In the genomic region with DNA sequence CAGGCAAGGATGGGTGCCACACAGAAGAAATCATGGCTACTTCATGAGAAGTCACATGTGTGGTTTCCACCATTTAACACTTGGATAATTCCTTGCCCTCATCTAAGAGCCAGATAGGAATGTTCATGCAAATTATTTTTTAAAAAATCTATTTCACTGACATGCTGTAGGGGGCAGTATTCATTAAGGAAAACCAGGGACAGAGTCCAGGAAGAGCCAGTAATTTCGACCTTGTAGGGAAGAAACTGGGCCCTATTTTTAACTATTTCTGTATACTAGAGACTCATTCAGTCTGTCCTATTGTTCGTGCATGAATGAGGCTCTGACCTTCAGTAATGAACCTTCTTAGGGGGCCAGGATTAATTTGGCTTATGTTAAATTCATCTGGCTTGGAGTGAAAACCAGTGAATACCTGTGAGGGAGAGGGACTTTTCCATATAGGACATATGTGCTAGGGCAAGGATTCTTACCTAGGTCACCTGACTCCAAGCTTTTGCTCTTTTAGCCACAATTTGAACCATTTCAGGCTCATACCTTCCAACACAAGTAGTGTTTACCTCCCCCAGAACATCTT, we compare ENCODE assay signal across 9 cellular contexts.
DNase-seq lines count a peak whose midpoint lies in the region; ATAC-seq, FAIRE-seq and TF ChIP-seq lines count a peak whose summit lies in the region.
"Had no signal": no experiment of that assay in that cellular context is flagged by ENCODE, and none has a peak within 500 bp of the region (broad histone marks: within the 10 kb centered on the region; RNA-seq: fewer than 3 reads in every experiment).

No MANE protein-coding gene starts in this region.

- H3K79me2 ChIP-seq in K562 (ENCODE audit: control insufficient read depth, insufficient read depth, low read length), result no peaks in the 10 kb centered on the region

- no peak overlapping the region for H3K4me3 ChIP-seq in K562
- H3K4me3 ChIP-seq: SK-N-MC had no signal

- no peak for TF ChIP-seq POLR2A in K562 (conservative IDR thresholded peaks at IDR 0.05)

- in situ Hi-C loops in K562 (cut with MboI), result loop anchor here (10.0 kb wide), 1 partner anchor 831 kb away; no protein-coding TSS in a partner anchor

- CTCF ChIA-PET in GM10248 (lab: Yijun Ruan, JAX) (interaction anchor here (0.8 to 6.3 kb wide), 7 partner anchors 17 to 352 kb away, joined by 3 to 66 read pairs (median 4); no protein-coding TSS in a partner anchor), K562 (lab: Yijun Ruan, JAX; ENCODE audit: low intra/inter-chr PET ratio) (interaction anchor here (0.6 to 2.1 kb wide), 6 partner anchors 9 to 704 kb away, joined by 3 to 26 read pairs (median 3); no protein-coding TSS in a partner anchor)

- H3K36me3 Mint-ChIP-seq in activated T-helper 1 cell treated with anti-CD3 and anti-CD28 coated beads, Interleukin-12 subunit alpha, Interleukin-12 subunit beta, Interleukin-2, Interleukin-4 antibody, amounts not matched to agents 30 ng/mL and 10 ng/mL and 1 ng/mL, durations not matched to agents 14 hours and 24 hours and 36 hours (ENCODE audit: low read depth), result no peaks in the 10 kb centered on the region

- ATAC-seq in K562, result peak; percentile 72
- ATAC-seq in GM19324 (IDR thresholded peaks at IDR 0.05; ENCODE audit: low FRiP score, unreplicated experiment), result no peak
- ATAC-seq in GM21619 (IDR thresholded peaks at IDR 0.05; ENCODE audit: unreplicated experiment), result no peak

- no peak for DNase-seq in GM10248 (ENCODE audit: extremely low spot score)
- DNase-seq in NCI-H1694 (lab: John Stamatoyannopoulos, UW), result peak; percentile 26
- peak; percentile 31 to 61 (median 39) for DNase-seq in K562 (ENCODE audit: extremely low read depth in 1 of 4, low spot score in 3 of 4)
- peak; percentile 60 for DNase-seq in kidney tubule cell (ENCODE audit: low spot score)
- DNase-seq in activated T-cell treated with anti-CD3 and anti-CD28 coated beads for 4 hours, result no peak
- no peak for DNase-seq in activated T-helper 1 cell treated with anti-CD3 and anti-CD28 coated beads, Interleukin-12 subunit alpha, Interleukin-12 subunit beta, Interleukin-2, Interleukin-4 antibody, amounts not matched to agents 30 ng/mL and 10 ng/mL and 1 ng/mL, durations not matched to agents 14 hours and 24 hours and 36 hours (ENCODE audit: low spot score)

- H3K9me3 ChIP-seq in K562 (replicated peaks; ENCODE audit: control insufficient read depth, insufficient read depth, low read depth, low read length), result no peaks in the 10 kb centered on the region

- no peaks in the 10 kb centered on the region for H3K4me1 ChIP-seq in K562 (replicated peaks in 1 of 2; ENCODE audit: control insufficient read depth in 2 of 2, insufficient read depth in 2 of 2, low read length in 2 of 2)

- POLR2A ChIA-PET in GM10248 (lab: Yijun Ruan, JAX) (no interaction called here), K562 (lab: Yijun Ruan, JAX) (no interaction called here)

- peak; percentile 61 to 74 for TF ChIP-seq RAD21 in K562 (CRISPR knock-in tag; conservative IDR thresholded peaks at IDR 0.05 in 1 of 2, IDR thresholded peaks at IDR 0.05 in 1 of 2)

- H3K27me3 Mint-ChIP-seq in activated T-helper 1 cell treated with anti-CD3 and anti-CD28 coated beads, Interleukin-12 subunit alpha, Interleukin-12 subunit beta, Interleukin-2, Interleukin-4 antibody, amounts not matched to agents 30 ng/mL and 10 ng/mL and 1 ng/mL, durations not matched to agents 14 hours and 24 hours and 36 hours (ENCODE audit: insufficient read depth), result no peaks in the 10 kb centered on the region

- peak; percentile 44 for FAIRE-seq in K562 (lab: Jason Lieb, UNC)

- H2AFZ ChIP-seq in K562 (ENCODE audit: low read depth, low read length), result no peak overlapping the region

- no peaks in the 10 kb centered on the region for H3K9me3 Mint-ChIP-seq in activated T-helper 1 cell treated with anti-CD3 and anti-CD28 coated beads, Interleukin-12 subunit alpha, Interleukin-12 subunit beta, Interleukin-2, Interleukin-4 antibody, amounts not matched to agents 30 ng/mL and 10 ng/mL and 1 ng/mL, durations not matched to agents 14 hours and 24 hours and 36 hours

- no TSS peak for BruUV-seq in K562 (replicated peaks; lab: Mats Ljungman, UMichigan)

- H3K9ac ChIP-seq in K562 (ENCODE audit: insufficient read depth in 1 of 2, low read depth in 2 of 2, low read length in 2 of 2), result no peak overlapping the region

- WGBS in K562 (ENCODE audit: insufficient coverage, low coverage, missing lambda C conversion rate), result 0% methylated on average over 2 of the region's 2 CpGs

- no peak for TF ChIP-seq EP300 in K562 (IDR thresholded peaks at IDR 0.05; ENCODE audit: low read length)

- peak; percentile 32 for TF ChIP-seq CTCF in GM10248 (IDR thresholded peaks at IDR 0.05; ENCODE audit: control extremely low read depth, extremely low read depth, low read depth, missing control alignments)
- TF ChIP-seq CTCF in K562 (IDR thresholded peaks at IDR 0.05 in 2 of 3, conservative IDR thresholded peaks at IDR 0.05 in 1 of 3; ENCODE audit: insufficient read depth in 2 of 3, low read depth in 1 of 3, low read length in 3 of 3), result peak; percentile 50 to 79 (median 59); a peak in 4 of 6 replicates

- no peaks in the 10 kb centered on the region for H4K20me1 ChIP-seq in K562 (replicated peaks; ENCODE audit: control insufficient read depth, insufficient read depth, low read length)

- H3K27ac Mint-ChIP-seq in activated T-helper 1 cell treated with anti-CD3 and anti-CD28 coated beads, Interleukin-12 subunit alpha, Interleukin-12 subunit beta, Interleukin-2, Interleukin-4 antibody, amounts not matched to agents 30 ng/mL and 10 ng/mL and 1 ng/mL, durations not matched to agents 14 hours and 24 hours and 36 hours, result no peak overlapping the region

- no peak overlapping the region for H3K27ac ChIP-seq in K562 (ENCODE audit: extremely low read depth, low read depth, low read length)
- H3K27ac ChIP-seq: SK-N-MC had no signal

- no peaks in the 10 kb centered on the region for H3K4me1 Mint-ChIP-seq in activated T-helper 1 cell treated with anti-CD3 and anti-CD28 coated beads, Interleukin-12 subunit alpha, Interleukin-12 subunit beta, Interleukin-2, Interleukin-4 antibody, amounts not matched to agents 30 ng/mL and 10 ng/mL and 1 ng/mL, durations not matched to agents 14 hours and 24 hours and 36 hours (ENCODE audit: low read depth)

- intact Hi-C loops in K562 (cut with micrococcal nuclease), result loop anchor here (1.0 to 10.0 kb wide), 3 partner anchors 161 to 432 kb away; no protein-coding TSS in a partner anchor
- intact Hi-C loops in activated T-helper 1 cell treated with anti-CD3 and anti-CD28 coated beads, Interleukin-12 subunit alpha, Interleukin-12 subunit beta, Interleukin-2, Interleukin-4 antibody, amounts not matched to agents 30 ng/mL and 10 ng/mL and 1 ng/mL, durations not matched to agents 14 hours and 24 hours and 36 hours (cut with micrococcal nuclease), result no loop called here

- peaks cover 3 to 5% of the 10 kb centered on the region in 2 experiments; a peak in 2 of 5 replicates for H3K27me3 ChIP-seq in K562 (ENCODE audit: control insufficient read depth in 2 of 2, insufficient read depth in 2 of 2, low read length in 2 of 2)

- no peak overlapping the region for H3K4me3 Mint-ChIP-seq in activated T-helper 1 cell treated with anti-CD3 and anti-CD28 coated beads, Interleukin-12 subunit alpha, Interleukin-12 subunit beta, Interleukin-2, Interleukin-4 antibody, amounts not matched to agents 30 ng/mL and 10 ng/mL and 1 ng/mL, durations not matched to agents 14 hours and 24 hours and 36 hours

- no peaks in the 10 kb centered on the region for H3K36me3 ChIP-seq in K562 (ENCODE audit: control insufficient read depth, insufficient read depth, low read length)

- H3K9me1 ChIP-seq in K562 (ENCODE audit: control insufficient read depth, insufficient read depth, low read length), result no peaks in the 10 kb centered on the region

- H3K4me2 ChIP-seq in K562 (ENCODE audit: insufficient read depth, low read length), result no peak overlapping the region

TF ChIP-seq in K562, 482 proteins besides CTCF, POLR2A, EP300 and RAD21 (continues in another document):
- TF ChIP-seq ZC3H4 (CRISPR knock-in tag; IDR thresholded peaks at IDR 0.05; ENCODE audit: borderline replicate concordance), result no peak
- TF ChIP-seq U2AF2 (optimal IDR thresholded peaks at IDR 0.05; ENCODE audit: low read depth, low read length), result no peak
- TF ChIP-seq POLR3G (IDR thresholded peaks at IDR 0.05; ENCODE audit: extremely low read depth, insufficient read length, insufficient replicate concordance), result no peak
- no peak for TF ChIP-seq SAFB (IDR thresholded peaks at IDR 0.05; ENCODE audit: borderline replicate concordance, low read depth, low read length)
- TF ChIP-seq ZNF384 (IDR thresholded peaks at IDR 0.05; ENCODE audit: low read depth, low read length), result no peak
- no peak for TF ChIP-seq MCM3 (IDR thresholded peaks at IDR 0.05)
- TF ChIP-seq, protein P1, sequence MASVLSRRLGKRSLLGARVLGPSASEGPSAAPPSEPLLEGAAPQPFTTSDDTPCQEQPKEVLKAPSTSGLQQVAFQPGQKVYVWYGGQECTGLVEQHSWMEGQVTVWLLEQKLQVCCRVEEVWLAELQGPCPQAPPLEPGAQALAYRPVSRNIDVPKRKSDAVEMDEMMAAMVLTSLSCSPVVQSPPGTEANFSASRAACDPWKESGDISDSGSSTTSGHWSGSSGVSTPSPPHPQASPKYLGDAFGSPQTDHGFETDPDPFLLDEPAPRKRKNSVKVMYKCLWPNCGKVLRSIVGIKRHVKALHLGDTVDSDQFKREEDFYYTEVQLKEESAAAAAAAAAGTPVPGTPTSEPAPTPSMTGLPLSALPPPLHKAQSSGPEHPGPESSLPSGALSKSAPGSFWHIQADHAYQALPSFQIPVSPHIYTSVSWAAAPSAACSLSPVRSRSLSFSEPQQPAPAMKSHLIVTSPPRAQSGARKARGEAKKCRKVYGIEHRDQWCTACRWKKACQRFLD (CRISPR knock-in tag; IDR thresholded peaks at IDR 0.05), result no peak
- TF ChIP-seq, protein P2, sequence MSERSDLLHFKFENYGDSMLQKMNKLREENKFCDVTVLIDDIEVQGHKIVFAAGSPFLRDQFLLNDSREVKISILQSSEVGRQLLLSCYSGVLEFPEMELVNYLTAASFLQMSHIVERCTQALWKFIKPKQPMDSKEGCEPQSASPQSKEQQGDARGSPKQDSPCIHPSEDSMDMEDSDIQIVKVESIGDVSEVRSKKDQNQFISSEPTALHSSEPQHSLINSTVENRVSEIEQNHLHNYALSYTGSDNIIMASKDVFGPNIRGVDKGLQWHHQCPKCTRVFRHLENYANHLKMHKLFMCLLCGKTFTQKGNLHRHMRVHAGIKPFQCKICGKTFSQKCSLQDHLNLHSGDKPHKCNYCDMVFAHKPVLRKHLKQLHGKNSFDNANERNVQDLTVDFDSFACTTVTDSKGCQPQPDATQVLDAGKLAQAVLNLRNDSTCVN (CRISPR knock-in tag; IDR thresholded peaks at IDR 0.05), result no peak
- TF ChIP-seq ZBTB8A (IDR thresholded peaks at IDR 0.05; ENCODE audit: partially characterized antibody), result no peak
- no peak for TF ChIP-seq ZNF431 (CRISPR knock-in tag; IDR thresholded peaks at IDR 0.05)
- TF ChIP-seq NR2C2 (CRISPR knock-in tag; IDR thresholded peaks at IDR 0.05), result no peak
- no peak for TF ChIP-seq NR2C2 (tag; IDR thresholded peaks at IDR 0.05)

Comparison
In these comparisons a context has a peak if more than half of its experiments do, and no peak if none do; other contexts are left out.
1. DNase-seq: peak in NCI-H1694 (single experiment), K562 (4 of 4) and kidney tubule cell (single experiment); none in GM10248 (single experiment), activated T-cell treated with anti-CD3 and anti-CD28 coated beads for 4 hours (single experiment) and activated T-helper 1 cell treated with anti-CD3 and anti-CD28 coated beads, Interleukin-12 subunit alpha, Interleukin-12 subunit beta, Interleukin-2, Interleukin-4 antibody, amounts not matched to agents 30 ng/mL and 10 ng/mL and 1 ng/mL, durations not matched to agents 14 hours and 24 hours and 36 hours (single experiment).